15 cellular contexts compared by ENCODE assay signal in genomic region chr14:74898694-74899093, GRCh38. TPM values are rescaled to one million over a fixed set of nuclear protein-coding genes. Genes with fewer than 3 reads are reported as not detected.
DNase-seq lines count a peak whose midpoint lies in the region; ATAC-seq lines count a peak whose summit lies in the region.
"Had no signal": no experiment of that assay in that cellular context is flagged by ENCODE, and none has a peak within 500 bp of the region (broad histone marks: within the 10 kb centered on the region; RNA-seq: fewer than 3 reads in every experiment).

No MANE protein-coding gene starts in this region.

- no peak overlapping the region for H3K4me3 Mint-ChIP-seq in naive thymus-derived CD4-positive, alpha-beta T cell
- H3K4me3 Mint-ChIP-seq: IgD-negative memory B cell had no signal

- POLR2A ChIA-PET in naive thymus-derived CD4-positive, alpha-beta T cell (lab: Charles Lee) = interaction anchor here (0.9 to 4.0 kb wide), 3 partner anchors 17 to 60 kb away, joined by 3 to 20 read pairs (median 5); partner anchors contain the start of gene DLST

- peaks cover 41 to 95% (median 42%) of the 10 kb centered on the region in 3 experiments for H3K36me3 ChIP-seq in naive thymus-derived CD4-positive, alpha-beta T cell (ENCODE audit: control insufficient read depth in 2 of 3, insufficient read depth in 3 of 3, low read length in 3 of 3)

- H3K27me3 ChIP-seq in naive thymus-derived CD4-positive, alpha-beta T cell (ENCODE audit: control insufficient read depth in 2 of 2, insufficient read depth in 2 of 2, low read length in 2 of 2) = no peaks in the 10 kb centered on the region

- H3K36me3 Mint-ChIP-seq in naive thymus-derived CD4-positive, alpha-beta T cell = peaks cover 32 to 67% (median 39%) of the 10 kb centered on the region in 5 donors

- no peaks in the 10 kb centered on the region for H3K9me3 Mint-ChIP-seq in naive thymus-derived CD4-positive, alpha-beta T cell
- H3K9me3 Mint-ChIP-seq: IgD-negative memory B cell had no signal

- H3K27me3 Mint-ChIP-seq in naive thymus-derived CD4-positive, alpha-beta T cell = no peaks in the 10 kb centered on the region
- H3K27me3 Mint-ChIP-seq: IgD-negative memory B cell had no signal

- peak overlapping the region in 5 of 9 donors; percentile 4 to 56 (median 49) for H3K27ac Mint-ChIP-seq in naive thymus-derived CD4-positive, alpha-beta T cell

- CTCF ChIA-PET in naive thymus-derived CD4-positive, alpha-beta T cell (lab: Charles Lee) = no interaction called here

- H3K4me1 Mint-ChIP-seq in naive thymus-derived CD4-positive, alpha-beta T cell = peaks cover 0 to 12% (median 0%) of the 10 kb centered on the region in 7 donors

- intact Hi-C loops in left ventricle myocardium superior (cut with micrococcal nuclease) (no loop called here), Right ventricle myocardium superior (cut with DNase I) (no loop called here)
- intact Hi-C loops in naive thymus-derived CD4-positive, alpha-beta T cell (cut with micrococcal nuclease) = no loop called here

- H3K4me3 ChIP-seq in naive thymus-derived CD4-positive, alpha-beta T cell (ENCODE audit: low read length) = no peak overlapping the region

- H3K27ac ChIP-seq in naive thymus-derived CD4-positive, alpha-beta T cell (ENCODE audit: low read depth, low read length) = no peak overlapping the region

- H3K4me1 ChIP-seq in naive thymus-derived CD4-positive, alpha-beta T cell (ENCODE audit: control insufficient read depth in 2 of 2, insufficient read depth in 2 of 2, low read length in 2 of 2) = no peaks in the 10 kb centered on the region

- DNase-seq in left ventricle myocardium superior = no peak
- DNase-seq in Right ventricle myocardium superior = no peak
- no peak for DNase-seq in naive thymus-derived CD4-positive, alpha-beta T cell
- no peak for DNase-seq in activated gamma-delta T cell treated with Interleukin-2 at 50 U/mL for 16 hours
- no peak for DNase-seq in mucosa of gallbladder (ENCODE audit: low spot score)
- DNase-seq: DMS79, NCI-H1417, NCI-H1930, NCI-H446, NCI-H69, SHP77 treated with DMSO at 0.1 percent for 48 hours had no signal

- ATAC-seq in left ventricle myocardium superior (peak; percentile 19), Right ventricle myocardium superior (ENCODE audit: poor library complexity) (no peak), esophagus mucosa (peak; percentile 16), HG02938 (IDR thresholded peaks at IDR 0.05; ENCODE audit: unreplicated experiment) (no peak)
- ATAC-seq in naive thymus-derived CD4-positive, alpha-beta T cell = no peak

- no peaks in the 10 kb centered on the region for H3K9me3 ChIP-seq in naive thymus-derived CD4-positive, alpha-beta T cell (ENCODE audit: control insufficient read depth in 2 of 3, low read length in 3 of 3)

RNA-seq across cellular contexts. Expression of gene DLST, which starts 17.0 kb away (rescaled TPM):
- total RNA-seq in left ventricle myocardium superior (241 TPM), Right ventricle myocardium superior (205 TPM), esophagus mucosa (75.7 TPM), mucosa of gallbladder (95.6 TPM)
- total RNA-seq in naive thymus-derived CD4-positive, alpha-beta T cell = 100 to 1,000 TPM in 2 of 5 experiments, 10 to 100 TPM in 3; 90.0 to 132 (median 96.5) TPM
- polyA plus RNA-seq in naive thymus-derived CD4-positive, alpha-beta T cell = 1 to 10 TPM; 8.9 to 9.2 TPM

RNA-seq across cellular contexts. Expression of gene PROX2, which starts 22.7 kb away (rescaled TPM):
- total RNA-seq in left ventricle myocardium superior (not detected), Right ventricle myocardium superior (not detected), esophagus mucosa (not detected), mucosa of gallbladder (0.06 TPM)
- under 1 TPM in 2 of 5 experiments, not detected in 3; 0.13 to 0.54 TPM for total RNA-seq in naive thymus-derived CD4-positive, alpha-beta T cell
- under 1 TPM; 0.05 to 0.06 TPM for polyA plus RNA-seq in naive thymus-derived CD4-positive, alpha-beta T cell
- total RNA-seq: A673 had no signal
- polyA plus RNA-seq: IgD-negative memory B cell had no signal

RNA-seq across cellular contexts. Expression of gene RPS6KL1, which starts 24.4 kb away (rescaled TPM):
- total RNA-seq in left ventricle myocardium superior = 18.6 TPM
- total RNA-seq in Right ventricle myocardium superior = 16.8 TPM
- total RNA-seq in esophagus mucosa = 1.7 TPM
- 10 to 100 TPM in 2 of 5 experiments, 1 to 10 TPM in 3; 3.0 to 12.8 (median 6.3) TPM for total RNA-seq in naive thymus-derived CD4-positive, alpha-beta T cell
- 1 to 10 TPM; 2.0 to 4.0 TPM for polyA plus RNA-seq in naive thymus-derived CD4-positive, alpha-beta T cell
- 18.6 TPM for total RNA-seq in mucosa of gallbladder

RNA-seq across cellular contexts. Expression of gene PGF, which starts 56.7 kb away (rescaled TPM):
- total RNA-seq in left ventricle myocardium superior (4.9 TPM), Right ventricle myocardium superior (5.1 TPM), esophagus mucosa (4.1 TPM), mucosa of gallbladder (4.6 TPM)
- total RNA-seq in naive thymus-derived CD4-positive, alpha-beta T cell = under 1 TPM in 2 of 5 experiments, not detected in 3; 0.22 to 0.37 TPM
- under 1 TPM in 1 of 2 donors, not detected in 1; 0.17 TPM for polyA plus RNA-seq in naive thymus-derived CD4-positive, alpha-beta T cell
- polyA plus RNA-seq: IgD-negative memory B cell had no signal

Comparison
In these comparisons a context has a peak if more than half of its experiments do, and no peak if none do; other contexts are left out.
1. ATAC-seq: peak in left ventricle myocardium superior (single experiment) and esophagus mucosa (single experiment); none in Right ventricle myocardium superior (single experiment), naive thymus-derived CD4-positive, alpha-beta T cell (single experiment) and HG02938 (single experiment).